In genomic region chr15:101550124-101550523, GRCh38 we compare ENCODE assay signal across 35 cellular contexts.
"Had no signal": no experiment of that assay in that cellular context is flagged by ENCODE, and none has a peak within 500 bp of the region (broad histone marks: within the 10 kb centered on the region; RNA-seq: fewer than 3 reads in every experiment).

No MANE protein-coding gene starts in this region.

- H3K27me3 ChIP-seq: MG63 had no signal

- DNase-seq: Karpas-422, Kasumi-1, MG63, MM.1S, MV-4-11, NCI-H1048, NCI-H1092, NCI-H1092 treated with DMSO at 0.1 percent for 48 hours, NCI-H1105, NCI-H1105 treated with DMSO at 0.1 percent for 48 hours, NCI-H1417, NCI-H1417 treated with DMSO at 0.1 percent for 48 hours, NCI-H1436, NCI-H1436 treated with DMSO at 0.1 percent for 48 hours, NCI-H146, NCI-H1694, NCI-H1694 treated with DMSO at 0.1 percent for 48 hours, NCI-H187, NCI-H187 treated with DMSO at 0.1 percent for 48 hours, NCI-H1930, NCI-H2029, NCI-H2029 treated with DMSO at 0.1 percent for 48 hours, NCI-H2081, NCI-H2081 treated with DMSO at 0.1 percent for 48 hours, NCI-H2107, NCI-H2171, NCI-H2171 treated with DMSO at 0.1 percent for 48 hours, NCI-H2227 treated with DMSO at 0.1 percent for 48 hours, NCI-H226, NCI-H345, NCI-H446, NCI-H446 treated with DMSO at 0.1 percent for 48 hours, NCI-H510A, NCI-H510A treated with DMSO at 0.1 percent for 48 hours, NCI-H524 had no signal

- H3K36me3 ChIP-seq: MG63 had no signal

- H3K4me3 ChIP-seq: MG63 had no signal
